Comparison of ENCODE assay signal across 1 cellular context in the genomic region with DNA sequence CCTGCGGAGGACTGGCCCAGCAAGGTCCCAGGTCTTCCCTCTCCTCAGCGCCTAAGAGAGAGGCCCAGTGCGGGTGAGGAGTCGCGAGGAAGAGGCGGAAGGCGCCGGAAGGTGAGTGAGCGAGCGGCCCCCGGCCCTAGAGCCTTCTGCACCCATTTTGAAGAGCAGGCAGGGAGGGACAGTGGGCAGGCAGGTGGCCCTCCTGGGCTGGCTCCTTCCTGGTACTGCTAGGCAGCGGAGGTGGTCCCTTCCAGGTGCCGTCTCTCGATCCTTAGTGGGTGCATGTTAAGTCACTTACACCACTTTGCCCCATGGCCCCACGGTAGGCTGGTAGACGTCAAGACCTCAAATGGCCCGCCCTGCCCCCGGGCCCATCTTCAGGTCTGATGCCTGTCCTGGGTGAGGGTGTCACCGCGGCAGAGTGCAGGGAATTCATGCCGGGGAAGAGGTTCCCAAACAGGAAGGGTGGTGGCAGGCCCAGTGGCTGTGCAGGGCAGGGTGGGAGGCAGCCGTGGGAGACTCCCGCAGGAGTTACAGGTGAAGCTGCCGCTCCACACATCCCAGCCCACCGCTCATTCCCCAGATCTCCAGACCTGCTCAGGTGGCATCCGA.
TF ChIP-seq lines count a peak whose summit lies in the region.

No MANE protein-coding gene starts in this region.

TF ChIP-seq in HepG2, 621 proteins besides CTCF, POLR2A, EP300 and RAD21:
- TF ChIP-seq, protein P1, sequence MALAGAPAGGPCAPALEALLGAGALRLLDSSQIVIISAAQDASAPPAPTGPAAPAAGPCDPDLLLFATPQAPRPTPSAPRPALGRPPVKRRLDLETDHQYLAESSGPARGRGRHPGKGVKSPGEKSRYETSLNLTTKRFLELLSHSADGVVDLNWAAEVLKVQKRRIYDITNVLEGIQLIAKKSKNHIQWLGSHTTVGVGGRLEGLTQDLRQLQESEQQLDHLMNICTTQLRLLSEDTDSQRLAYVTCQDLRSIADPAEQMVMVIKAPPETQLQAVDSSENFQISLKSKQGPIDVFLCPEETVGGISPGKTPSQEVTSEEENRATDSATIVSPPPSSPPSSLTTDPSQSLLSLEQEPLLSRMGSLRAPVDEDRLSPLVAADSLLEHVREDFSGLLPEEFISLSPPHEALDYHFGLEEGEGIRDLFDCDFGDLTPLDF (CRISPR knock-in tag; IDR thresholded peaks at IDR 0.05) = no peak
- TF ChIP-seq GLI4 (CRISPR knock-in tag; IDR thresholded peaks at IDR 0.05; ENCODE audit: borderline replicate concordance) (no peak), EHMT2 (IDR thresholded peaks at IDR 0.05; ENCODE audit: borderline replicate concordance, low read depth, low read length) (no peak), ZC3H4 (CRISPR knock-in tag; IDR thresholded peaks at IDR 0.05; ENCODE audit: borderline replicate concordance) (no peak), NFKBIZ (CRISPR knock-in tag; IDR thresholded peaks at IDR 0.05) (no peak), SIN3B (IDR thresholded peaks at IDR 0.05; ENCODE audit: low read length) (no peak), HOXA9 (CRISPR knock-in tag; IDR thresholded peaks at IDR 0.05; ENCODE audit: borderline replicate concordance) (no peak), ZNF790 (CRISPR knock-in tag; IDR thresholded peaks at IDR 0.05; ENCODE audit: borderline replicate concordance) (no peak), ZMYM3 (CRISPR knock-in tag; IDR thresholded peaks at IDR 0.05) (no peak), HOXA3 (CRISPR knock-in tag; IDR thresholded peaks at IDR 0.05) (no peak), JUNB (CRISPR knock-in tag; IDR thresholded peaks at IDR 0.05; ENCODE audit: borderline replicate concordance) (no peak), JUN (CRISPR knock-in tag; IDR thresholded peaks at IDR 0.05) (no peak), ZFP36L2 (CRISPR knock-in tag; IDR thresholded peaks at IDR 0.05) (no peak), ZNF256 (CRISPR knock-in tag; conservative IDR thresholded peaks at IDR 0.05) (no peak), ZNF234 (CRISPR knock-in tag; conservative IDR thresholded peaks at IDR 0.05) (no peak)
- TF ChIP-seq, protein P2, sequence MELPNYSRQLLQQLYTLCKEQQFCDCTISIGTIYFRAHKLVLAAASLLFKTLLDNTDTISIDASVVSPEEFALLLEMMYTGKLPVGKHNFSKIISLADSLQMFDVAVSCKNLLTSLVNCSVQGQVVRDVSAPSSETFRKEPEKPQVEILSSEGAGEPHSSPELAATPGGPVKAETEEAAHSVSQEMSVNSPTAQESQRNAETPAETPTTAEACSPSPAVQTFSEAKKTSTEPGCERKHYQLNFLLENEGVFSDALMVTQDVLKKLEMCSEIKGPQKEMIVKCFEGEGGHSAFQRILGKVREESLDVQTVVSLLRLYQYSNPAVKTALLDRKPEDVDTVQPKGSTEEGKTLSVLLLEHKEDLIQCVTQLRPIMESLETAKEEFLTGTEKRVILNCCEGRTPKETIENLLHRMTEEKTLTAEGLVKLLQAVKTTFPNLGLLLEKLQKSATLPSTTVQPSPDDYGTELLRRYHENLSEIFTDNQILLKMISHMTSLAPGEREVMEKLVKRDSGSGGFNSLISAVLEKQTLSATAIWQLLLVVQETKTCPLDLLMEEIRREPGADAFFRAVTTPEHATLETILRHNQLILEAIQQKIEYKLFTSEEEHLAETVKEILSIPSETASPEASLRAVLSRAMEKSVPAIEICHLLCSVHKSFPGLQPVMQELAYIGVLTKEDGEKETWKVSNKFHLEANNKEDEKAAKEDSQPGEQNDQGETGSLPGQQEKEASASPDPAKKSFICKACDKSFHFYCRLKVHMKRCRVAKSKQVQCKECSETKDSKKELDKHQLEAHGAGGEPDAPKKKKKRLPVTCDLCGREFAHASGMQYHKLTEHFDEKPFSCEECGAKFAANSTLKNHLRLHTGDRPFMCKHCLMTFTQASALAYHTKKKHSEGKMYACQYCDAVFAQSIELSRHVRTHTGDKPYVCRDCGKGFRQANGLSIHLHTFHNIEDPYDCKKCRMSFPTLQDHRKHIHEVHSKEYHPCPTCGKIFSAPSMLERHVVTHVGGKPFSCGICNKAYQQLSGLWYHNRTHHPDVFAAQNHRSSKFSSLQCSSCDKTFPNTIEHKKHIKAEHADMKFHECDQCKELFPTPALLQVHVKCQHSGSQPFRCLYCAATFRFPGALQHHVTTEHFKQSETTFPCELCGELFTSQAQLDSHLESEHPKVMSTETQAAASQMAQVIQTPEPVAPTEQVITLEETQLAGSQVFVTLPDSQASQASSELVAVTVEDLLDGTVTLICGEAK (IDR thresholded peaks at IDR 0.05) = no peak
- TF ChIP-seq, protein P2 (CRISPR knock-in tag; IDR thresholded peaks at IDR 0.05) = no peak
- TF ChIP-seq, protein P3, sequence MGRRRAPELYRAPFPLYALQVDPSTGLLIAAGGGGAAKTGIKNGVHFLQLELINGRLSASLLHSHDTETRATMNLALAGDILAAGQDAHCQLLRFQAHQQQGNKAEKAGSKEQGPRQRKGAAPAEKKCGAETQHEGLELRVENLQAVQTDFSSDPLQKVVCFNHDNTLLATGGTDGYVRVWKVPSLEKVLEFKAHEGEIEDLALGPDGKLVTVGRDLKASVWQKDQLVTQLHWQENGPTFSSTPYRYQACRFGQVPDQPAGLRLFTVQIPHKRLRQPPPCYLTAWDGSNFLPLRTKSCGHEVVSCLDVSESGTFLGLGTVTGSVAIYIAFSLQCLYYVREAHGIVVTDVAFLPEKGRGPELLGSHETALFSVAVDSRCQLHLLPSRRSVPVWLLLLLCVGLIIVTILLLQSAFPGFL (CRISPR knock-in tag; IDR thresholded peaks at IDR 0.05) = no peak
